Comparison of ENCODE assay signal across 17 cellular contexts in genomic region chr6:17413313-17413750, GRCh38. TPM values are rescaled to one million over a fixed set of nuclear protein-coding genes. Genes with fewer than 3 reads are reported as not detected.
DNase-seq lines count a peak whose midpoint lies in the region; ATAC-seq and TF ChIP-seq lines count a peak whose summit lies in the region.
"Had no signal": no experiment of that assay in that cellular context is flagged by ENCODE, and none has a peak within 500 bp of the region (broad histone marks: within the 10 kb centered on the region; RNA-seq: fewer than 3 reads in every experiment).

No MANE protein-coding gene starts in this region.

- peaks cover 3% of the 10 kb centered on the region; the same call in 1 of the 2 replicates for H3K4me1 ChIP-seq in GM23338 (ENCODE audit: insufficient read depth)

- H3K36me3 Mint-ChIP-seq in GM23338 (ENCODE audit: low read depth) = peaks cover 32% of the 10 kb centered on the region
- H3K36me3 Mint-ChIP-seq: CD14-positive monocyte had no signal

- no peaks in the 10 kb centered on the region for H3K9me2 ChIP-seq in GM23338 (ENCODE audit: insufficient read depth)

- H3F3A ChIP-seq in GM23338 (replicated peaks; ENCODE audit: low read depth) = no peaks in the 10 kb centered on the region

- no peak overlapping the region for H2AFZ ChIP-seq in GM23338

- no peak overlapping the region for H3K4me3 Mint-ChIP-seq in GM23338
- H3K4me3 Mint-ChIP-seq: T-helper 1 cell treated with Interleukin-12 subunit alpha and Interleukin-12 subunit beta and Interleukin-4 antibody, amounts not matched to agents 30 μg/mL and 1 μg/mL, for 36 hours had no signal

- H3K27me3 Mint-ChIP-seq in GM23338 (ENCODE audit: insufficient read depth, low read depth, poor library complexity) = peaks cover 10% of the 10 kb centered on the region

- TF ChIP-seq CTCF in AG10803 (conservative IDR thresholded peaks at IDR 0.05; ENCODE audit: low read length) = no peak
- no peak for TF ChIP-seq CTCF in LNCaP clone FGC (IDR thresholded peaks at IDR 0.05; ENCODE audit: control insufficient read depth, extremely low read depth, insufficient read depth)
- TF ChIP-seq CTCF in cardiac fibroblast (IDR thresholded peaks at IDR 0.05; ENCODE audit: low read depth, low read length) = no peak
- no peak for TF ChIP-seq CTCF in GM23338 (conservative IDR thresholded peaks at IDR 0.05; ENCODE audit: low read depth in 2 of 2)

- H3K4me3 ChIP-seq in AG10803 (ENCODE audit: low read length) = no peak overlapping the region
- H3K4me3 ChIP-seq in LNCaP clone FGC (ENCODE audit: low read depth, low read length) = no peak overlapping the region
- H3K4me3 ChIP-seq in cardiac fibroblast (replicated peaks in 1 of 2; ENCODE audit: low read depth in 2 of 2, low read length in 2 of 2) = no peak overlapping the region
- no peak overlapping the region for H3K4me3 ChIP-seq in GM23338

- peaks cover 44% of the 10 kb centered on the region for H3K79me2 ChIP-seq in GM23338 (replicated peaks; ENCODE audit: insufficient read depth)

- no peaks in the 10 kb centered on the region for H4K20me1 ChIP-seq in GM23338 (replicated peaks; ENCODE audit: insufficient read depth)

- H3K27ac ChIP-seq in GM23338 (ENCODE audit: low read depth) = no peak overlapping the region

- H3K4me1 Mint-ChIP-seq in GM23338 = peaks cover 9% of the 10 kb centered on the region
- H3K4me1 Mint-ChIP-seq: CD14-positive monocyte had no signal

- H3K36me3 ChIP-seq in GM23338 (ENCODE audit: insufficient read depth) = no peaks in the 10 kb centered on the region

- peak; percentile 52 for DNase-seq in AG10803 (ENCODE audit: low read depth)
- peak; percentile 25 for DNase-seq in LNCaP clone FGC (ENCODE audit: low read depth)
- peak; percentile 32 to 46 for DNase-seq in cardiac fibroblast (ENCODE audit: low read depth in 2 of 2)
- DNase-seq in middle frontal gyrus (ENCODE audit: extremely low spot score, low spot score) = peak; percentile 55
- DNase-seq in GM23338 (ENCODE audit: low spot score) = no peak
- DNase-seq in NOMO-1 (lab: John Stamatoyannopoulos, UW; ENCODE audit: unreplicated experiment in 2 of 2) = no peak
- no peak for DNase-seq in NCI-H128 (lab: John Stamatoyannopoulos, UW; ENCODE audit: unreplicated experiment)
- DNase-seq: activated naive CD4-positive, alpha-beta T cell treated with anti-CD3 and anti-CD28 coated beads, Interleukin-2, amount 50 U/mL, for 16 hours; cerebellar nuclear complex; hippocampal formation; NCI-H1048; NCI-H524; RPMI8226 had no signal

- H3K27ac Mint-ChIP-seq in GM23338 = no peak overlapping the region
- H3K27ac Mint-ChIP-seq: CD14-positive monocyte; T-helper 1 cell treated with Interleukin-12 subunit alpha and Interleukin-12 subunit beta and Interleukin-4 antibody, amounts not matched to agents 30 μg/mL and 1 μg/mL, for 36 hours had no signal

- no peaks in the 10 kb centered on the region for H3K27me3 ChIP-seq in GM23338 (ENCODE audit: insufficient read depth)

- peaks cover 16% of the 10 kb centered on the region for H3K9me3 Mint-ChIP-seq in GM23338

- no peak overlapping the region for H3K4me2 ChIP-seq in GM23338

- ATAC-seq in GM23338 (no peak), HG02642 (IDR thresholded peaks at IDR 0.05; ENCODE audit: poor library complexity, unreplicated experiment) (no peak)
- ATAC-seq: left lobe of liver had no signal

TF ChIP-seq in GM23338, 12 proteins besides CTCF, POLR2A, EP300 and RAD21 (continues in another document):
- TF ChIP-seq CREB1 (CRISPR knock-in tag; IDR thresholded peaks at IDR 0.05; ENCODE audit: low read depth) = no peak
- TF ChIP-seq REST (IDR thresholded peaks at IDR 0.05; ENCODE audit: unreplicated experiment) = no peak
- no peak for TF ChIP-seq ZNF114 (CRISPR knock-in tag; IDR thresholded peaks at IDR 0.05)
- no peak for TF ChIP-seq EZH2 (IDR thresholded peaks at IDR 0.05; ENCODE audit: low read depth, unreplicated experiment)
- no peak for TF ChIP-seq EZH2phosphoT487 (IDR thresholded peaks at IDR 0.05; ENCODE audit: unreplicated experiment)
- TF ChIP-seq ZNF462 (CRISPR knock-in tag; IDR thresholded peaks at IDR 0.05) = no peak

RNA-seq across cellular contexts. Expression of gene CAP2, which starts 19.9 kb away (rescaled TPM):
- 6.7 and 9.4 TPM in 2 replicates for total RNA-seq in GM23338 (2014; rRNA removed; shearing (Covaris generic))
- polyA plus RNA-seq in GM23338 (2016; fragmentation: Nextera tagmentation; extraction: Ambion mirVana) = 6.6 and 9.1 TPM in 2 replicates
- polyA plus RNA-seq: CD14-positive monocyte had no signal

Comparison
In these comparisons a context has a peak if more than half of its experiments do, and no peak if none do; other contexts are left out.
1. DNase-seq: peak in AG10803 (single experiment), LNCaP clone FGC (single experiment), cardiac fibroblast (2 of 2) and middle frontal gyrus (single experiment); none in GM23338 (single experiment), NOMO-1 (0 of 2) and NCI-H128 (single experiment).